Comparison of ENCODE assay signal across 30 cellular contexts in the genomic region with DNA sequence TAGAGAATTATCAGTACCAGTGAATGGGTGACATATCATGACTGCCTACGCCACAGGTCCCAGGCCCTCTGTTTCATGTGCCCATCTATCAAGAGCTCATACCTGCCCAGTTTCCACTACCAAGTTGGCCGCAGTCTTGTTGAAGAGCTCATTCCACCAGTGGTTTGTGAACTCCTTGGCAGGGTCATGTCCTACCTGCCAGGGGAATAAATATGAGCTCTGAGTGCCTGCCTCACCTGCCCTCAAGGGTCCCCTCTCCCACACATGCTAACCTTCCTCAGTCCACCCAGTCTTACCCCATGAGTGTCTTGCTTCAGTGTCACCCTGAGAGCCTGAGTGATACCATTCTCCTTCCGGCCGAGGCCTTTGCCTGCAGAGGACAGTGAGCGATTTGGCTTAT. TPM values are rescaled to one million over a fixed set of nuclear protein-coding genes. Genes with fewer than 3 reads are reported as not detected.
DNase-seq lines count a peak whose midpoint lies in the region; ATAC-seq and TF ChIP-seq lines count a peak whose summit lies in the region.
"Had no signal": no experiment of that assay in that cellular context is flagged by ENCODE, and none has a peak within 500 bp of the region (broad histone marks: within the 10 kb centered on the region; RNA-seq: fewer than 3 reads in every experiment).

No MANE protein-coding gene starts in this region.

- H3K27me3 Mint-ChIP-seq in T-helper 1 cell treated with Interleukin-12 subunit alpha and Interleukin-12 subunit beta and Interleukin-4 antibody, amounts not matched to agents 30 μg/mL and 1 μg/mL, for 36 hours (ENCODE audit: low read depth): no peaks in the 10 kb centered on the region
- no peaks in the 10 kb centered on the region for H3K27me3 Mint-ChIP-seq in natural killer cell treated with Interleukin-12 subunit alpha and Interleukin-12 subunit beta and Interleukin-15 and Interleukin-18, amount 100 ng/mL, for 72 hours
- H3K27me3 Mint-ChIP-seq in natural killer cell (ENCODE audit: low read depth in 2 of 2) (no peaks in the 10 kb centered on the region), type B pancreatic cell (no peaks in the 10 kb centered on the region)
- H3K27me3 Mint-ChIP-seq: activated CD4-positive, alpha-beta T cell treated with anti-CD3 and anti-CD28 coated beads, Interleukin-2, amount 10 ng/mL, durations not matched to agents 7 days and 5 days had no signal

- no peak for DNase-seq in T-helper 1 cell
- DNase-seq in natural killer cell treated with Interleukin-12 subunit alpha and Interleukin-12 subunit beta and Interleukin-15 and Interleukin-18, amount 100 ng/mL, for 72 hours (ENCODE audit: low spot score): no peak
- DNase-seq in natural killer cell: no peak
- DNase-seq in type B pancreatic cell (ENCODE audit: extremely low spot score, unreplicated experiment): no peak
- DNase-seq: 8988T; activated CD4-positive, alpha-beta T cell treated with anti-CD3 and anti-CD28 coated beads, Interleukin-2, amount 10 ng/mL, durations not matched to agents 7 days and 5 days; activated CD8-positive, alpha-beta memory T cell treated with anti-CD3 and anti-CD28 coated beads, Interleukin-2, amount 50 U/mL, for 4 hours; adrenal gland; DMS 273 treated with DMSO at 0.1 percent for 48 hours; dorsolateral prefrontal cortex; gastrocnemius medialis; H7; kidney; NCI-H1694; NCI-H446 treated with DMSO at 0.1 percent for 48 hours; nucleus accumbens; Peyer's patch; psoas muscle; SHP77; stimulated activated CD4-positive, alpha-beta T cell treated with anti-CD3 and anti-CD28 coated beads, Interleukin-4, amount 100 ng/mL, for 4 hours had no signal

- no peaks in the 10 kb centered on the region for H3K9me3 Mint-ChIP-seq in T-helper 1 cell treated with Interleukin-12 subunit alpha and Interleukin-12 subunit beta and Interleukin-4 antibody, amounts not matched to agents 30 μg/mL and 1 μg/mL, for 36 hours
- H3K9me3 Mint-ChIP-seq in natural killer cell treated with Interleukin-12 subunit alpha and Interleukin-12 subunit beta and Interleukin-15 and Interleukin-18, amount 100 ng/mL, for 72 hours: no peaks in the 10 kb centered on the region
- no peaks in the 10 kb centered on the region for H3K9me3 Mint-ChIP-seq in natural killer cell
- no peaks in the 10 kb centered on the region for H3K9me3 Mint-ChIP-seq in type B pancreatic cell
- H3K9me3 Mint-ChIP-seq: activated CD4-positive, alpha-beta T cell treated with anti-CD3 and anti-CD28 coated beads, Interleukin-2, amount 10 ng/mL, durations not matched to agents 7 days and 5 days; brain had no signal

- H3K27ac Mint-ChIP-seq in T-helper 1 cell treated with Interleukin-12 subunit alpha and Interleukin-12 subunit beta and Interleukin-4 antibody, amounts not matched to agents 30 μg/mL and 1 μg/mL, for 36 hours: peak overlapping the region; percentile 11
- peak overlapping the region; percentile 22 to 40 for H3K27ac Mint-ChIP-seq in natural killer cell treated with Interleukin-12 subunit alpha and Interleukin-12 subunit beta and Interleukin-15 and Interleukin-18, amount 100 ng/mL, for 72 hours
- H3K27ac Mint-ChIP-seq in natural killer cell (peak overlapping the region in 1 of 2 donors; percentile 45), type B pancreatic cell (no peak overlapping the region)
- H3K27ac Mint-ChIP-seq: activated CD4-positive, alpha-beta T cell treated with anti-CD3 and anti-CD28 coated beads, Interleukin-2, amount 10 ng/mL, durations not matched to agents 7 days and 5 days had no signal

- TF ChIP-seq CTCF in natural killer cell (IDR thresholded peaks at IDR 0.05) (no peak), type B pancreatic cell (conservative IDR thresholded peaks at IDR 0.05) (no peak)

- H3K4me3 Mint-ChIP-seq in T-helper 1 cell treated with Interleukin-12 subunit alpha and Interleukin-12 subunit beta and Interleukin-4 antibody, amounts not matched to agents 30 μg/mL and 1 μg/mL, for 36 hours: no peak overlapping the region
- no peak overlapping the region for H3K4me3 Mint-ChIP-seq in natural killer cell treated with Interleukin-12 subunit alpha and Interleukin-12 subunit beta and Interleukin-15 and Interleukin-18, amount 100 ng/mL, for 72 hours
- H3K4me3 Mint-ChIP-seq in natural killer cell: no peak overlapping the region
- peak overlapping the region; percentile 4 for H3K4me3 Mint-ChIP-seq in type B pancreatic cell
- H3K4me3 Mint-ChIP-seq: activated CD4-positive, alpha-beta T cell treated with anti-CD3 and anti-CD28 coated beads, Interleukin-2, amount 10 ng/mL, durations not matched to agents 7 days and 5 days had no signal

- peaks cover 34% of the 10 kb centered on the region for H3K36me3 Mint-ChIP-seq in T-helper 1 cell treated with Interleukin-12 subunit alpha and Interleukin-12 subunit beta and Interleukin-4 antibody, amounts not matched to agents 30 μg/mL and 1 μg/mL, for 36 hours (ENCODE audit: low read depth)
- H3K36me3 Mint-ChIP-seq in natural killer cell treated with Interleukin-12 subunit alpha and Interleukin-12 subunit beta and Interleukin-15 and Interleukin-18, amount 100 ng/mL, for 72 hours: peaks cover 18% of the 10 kb centered on the region
- no peaks in the 10 kb centered on the region for H3K36me3 Mint-ChIP-seq in natural killer cell
- H3K36me3 Mint-ChIP-seq in type B pancreatic cell: peaks cover 5% of the 10 kb centered on the region

- intact Hi-C loops in natural killer cell (cut with micrococcal nuclease): no loop called here

- peaks cover 25% of the 10 kb centered on the region for H3K4me1 Mint-ChIP-seq in T-helper 1 cell treated with Interleukin-12 subunit alpha and Interleukin-12 subunit beta and Interleukin-4 antibody, amounts not matched to agents 30 μg/mL and 1 μg/mL, for 36 hours (ENCODE audit: low read depth)
- peaks cover 26 to 27% of the 10 kb centered on the region in 2 donors for H3K4me1 Mint-ChIP-seq in natural killer cell treated with Interleukin-12 subunit alpha and Interleukin-12 subunit beta and Interleukin-15 and Interleukin-18, amount 100 ng/mL, for 72 hours (ENCODE audit: low read depth in 2 of 2)
- H3K4me1 Mint-ChIP-seq in natural killer cell (peaks cover 20 to 34% of the 10 kb centered on the region in 2 donors), type B pancreatic cell (ENCODE audit: unreplicated experiment) (peaks cover 15% of the 10 kb centered on the region)

- H3K27ac ChIP-seq in cingulate gyrus (ENCODE audit: low read depth, low read length): peak overlapping the region; percentile 3
- H3K27ac ChIP-seq: adrenal gland, dorsolateral prefrontal cortex, gastrocnemius medialis, Peyer's patch, psoas muscle, suprapubic skin, upper lobe of right lung had no signal

- no peak for ATAC-seq in natural killer cell treated with Interleukin-12 subunit alpha and Interleukin-12 subunit beta and Interleukin-15 and Interleukin-18, amount 100 ng/mL, for 72 hours
- no peak for ATAC-seq in natural killer cell
- no peak for ATAC-seq in GM19351 (IDR thresholded peaks at IDR 0.05; ENCODE audit: unreplicated experiment)
- no peak for ATAC-seq in GM19023 (IDR thresholded peaks at IDR 0.05; ENCODE audit: unreplicated experiment)
- ATAC-seq: gastrocnemius medialis, psoas muscle, upper lobe of right lung had no signal

RNA-seq across cellular contexts. Expression of gene GPATCH4, which starts 3.2 kb away (rescaled TPM):
- 100 to 1,000 TPM in 1 of 2 donors, 10 to 100 TPM in 1; 47.9 to 135 TPM for total RNA-seq in natural killer cell treated with Interleukin-12 subunit alpha and Interleukin-12 subunit beta and Interleukin-15 and Interleukin-18, amount 100 ng/mL, for 72 hours
- total RNA-seq in natural killer cell (10 to 100 TPM; 19.3 to 27.3 (median 22.1) TPM), type B pancreatic cell (ENCODE audit: low replicate concordance) (22.4 and 30.7 TPM in 2 replicates)

RNA-seq across cellular contexts. Expression of gene NAXE, which starts 6.5 kb away (rescaled TPM):
- 10 to 100 TPM; 54.0 to 67.5 TPM for total RNA-seq in natural killer cell treated with Interleukin-12 subunit alpha and Interleukin-12 subunit beta and Interleukin-15 and Interleukin-18, amount 100 ng/mL, for 72 hours
- total RNA-seq in natural killer cell: 10 to 100 TPM; 32.6 to 52.5 (median 36.6) TPM
- total RNA-seq in type B pancreatic cell (ENCODE audit: low replicate concordance): 86.3 and 98.4 TPM in 2 replicates

RNA-seq across cellular contexts. Expression of gene TTC24, which starts 18.6 kb away (rescaled TPM):
- total RNA-seq in natural killer cell treated with Interleukin-12 subunit alpha and Interleukin-12 subunit beta and Interleukin-15 and Interleukin-18, amount 100 ng/mL, for 72 hours: 1 to 10 TPM; 1.8 to 2.2 TPM
- total RNA-seq in natural killer cell (1 to 10 TPM; 3.3 to 4.1 (median 4.0) TPM), type B pancreatic cell (ENCODE audit: low replicate concordance) (not detected in 2 replicates)
- total RNA-seq: adrenal gland, cerebellum, fibroblast of lung, HT-29, Peyer's patch, suprapubic skin, upper lobe of right lung had no signal

RNA-seq across cellular contexts. Expression of gene HAPLN2, which starts 21.1 kb away (rescaled TPM):
- not detected for total RNA-seq in natural killer cell treated with Interleukin-12 subunit alpha and Interleukin-12 subunit beta and Interleukin-15 and Interleukin-18, amount 100 ng/mL, for 72 hours
- total RNA-seq in natural killer cell (not detected), type B pancreatic cell (ENCODE audit: low replicate concordance) (not detected in 2 replicates)
- total RNA-seq: fibroblast of lung had no signal

RNA-seq across cellular contexts. Expression of gene IQGAP3, which starts 25.8 kb away (rescaled TPM):
- 1 to 10 TPM; 3.4 to 6.4 TPM for total RNA-seq in natural killer cell treated with Interleukin-12 subunit alpha and Interleukin-12 subunit beta and Interleukin-15 and Interleukin-18, amount 100 ng/mL, for 72 hours
- total RNA-seq in natural killer cell (under 1 TPM; 0.08 to 0.21 (median 0.14) TPM), type B pancreatic cell (ENCODE audit: low replicate concordance) (17.6 and 35.3 TPM in 2 replicates)
